ENCODE assay signal across 14 cellular contexts in the genomic region with DNA sequence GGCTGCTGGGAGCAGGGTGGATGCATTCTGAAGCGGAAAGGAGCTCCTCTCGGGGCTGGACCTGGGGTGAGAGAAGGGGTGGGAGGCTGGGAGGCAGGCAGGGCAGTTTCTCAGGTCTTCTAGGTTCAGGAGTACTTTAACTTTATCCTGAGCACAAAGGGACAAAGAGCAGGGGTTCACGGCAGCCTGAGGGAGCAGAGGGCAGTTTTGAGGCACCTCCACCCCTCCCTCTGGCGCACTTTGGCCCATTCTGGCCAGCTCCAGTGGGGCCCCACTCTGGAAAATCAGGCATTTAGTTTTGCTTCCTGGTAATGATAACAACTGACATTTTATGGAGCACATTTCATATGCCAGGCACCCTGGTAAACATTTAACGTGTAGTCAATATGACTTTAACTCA.
"Had no signal": no experiment of that assay in that cellular context is flagged by ENCODE, and none has a peak within 500 bp of the region (broad histone marks: within the 10 kb centered on the region; RNA-seq: fewer than 3 reads in every experiment).

No MANE protein-coding gene starts in this region.

- H3K27ac ChIP-seq: foreskin keratinocyte, SK-N-MC, thoracic aorta had no signal

- H3K4me1 ChIP-seq: foreskin keratinocyte had no signal

- H3K36me3 ChIP-seq: thoracic aorta had no signal

- H3K4me3 ChIP-seq: SK-N-MC, thoracic aorta had no signal

- DNase-seq: activated CD4-positive, alpha-beta T cell treated with anti-CD3 and anti-CD28 coated beads for 1 hour; activated CD4-positive, alpha-beta T cell treated with anti-CD3 and anti-CD28 coated beads, Interleukin-2, amount 50 U/mL, for 4 hours; activated naive CD4-positive, alpha-beta T cell treated with Interleukin-2 at 50 U/mL for 16 hours; foreskin keratinocyte; immature natural killer cell; left cardiac atrium; nephron progenitor cell; stimulated activated CD4-positive, alpha-beta T cell treated with anti-CD3 and anti-CD28 coated beads, Interleukin-12 subunit alpha, Interleukin-12 subunit beta, amount 100 ng/mL, for 4 hours; stimulated activated CD4-positive, alpha-beta T cell treated with anti-CD3 and anti-CD28 coated beads, Interleukin-2, amount 100 ng/mL, for 24 hours; T-cell; T1000 had no signal

- H3K9me3 ChIP-seq: thoracic aorta had no signal

- H3K27me3 ChIP-seq: foreskin keratinocyte had no signal

- ATAC-seq: activated T-helper 17 cell treated with anti-CD3 and anti-CD28 coated beads, Interleukin-2, amount 50 U/mL, for 72 hours; foreskin keratinocyte; left cardiac atrium; T-cell had no signal
